ENCODE assay signal across 8 cellular contexts in the genomic region with DNA sequence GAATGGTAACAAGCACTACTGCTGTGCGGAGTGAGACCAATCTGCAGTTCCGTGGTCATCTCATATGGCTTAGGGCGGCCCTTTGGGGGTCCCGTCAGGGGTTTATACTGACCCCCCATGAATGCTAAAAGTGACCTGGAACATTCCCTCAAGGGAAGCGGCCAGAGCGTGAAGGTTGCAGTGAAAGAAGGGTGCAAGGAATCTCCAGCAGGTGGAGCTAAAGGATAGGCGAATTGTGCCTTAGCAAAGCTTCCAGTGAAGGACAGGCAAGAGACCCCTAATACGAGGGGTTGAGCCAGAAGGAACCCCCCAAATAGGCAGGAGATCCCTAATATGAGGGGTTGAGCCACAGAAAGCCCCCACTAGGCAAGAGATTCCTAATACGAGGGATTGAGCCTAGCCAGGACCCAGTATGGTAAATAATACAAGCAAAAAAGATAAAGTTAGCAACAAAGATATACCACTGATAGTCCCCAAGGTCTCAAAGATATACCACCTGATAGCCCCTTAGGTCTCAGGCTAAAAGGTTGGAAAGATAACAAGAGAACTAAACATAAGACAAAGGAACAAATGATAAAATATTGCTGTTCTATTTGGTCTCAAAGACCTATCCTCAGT. TPM values are rescaled to one million over a fixed set of nuclear protein-coding genes. Genes with fewer than 3 reads are reported as not detected.
DNase-seq lines count a peak whose midpoint lies in the region; ATAC-seq and TF ChIP-seq lines count a peak whose summit lies in the region.

No MANE protein-coding gene starts in this region.

- no peak for TF ChIP-seq EP300 in suprapubic skin (IDR thresholded peaks at IDR 0.05)

- ATAC-seq in GM23338, result peak; percentile 68
- ATAC-seq in activated CD8-positive, alpha-beta memory T cell treated with anti-CD3 and anti-CD28 coated beads, Interleukin-2, amount 10 ng/mL, durations not matched to agents 7 days and 5 days, result peak; percentile 61
- peak in 1 of 2 donors; percentile 57 for ATAC-seq in naive thymus-derived CD8-positive, alpha-beta T cell
- ATAC-seq in GM18873 (IDR thresholded peaks at IDR 0.05; ENCODE audit: low FRiP score, unreplicated experiment), result no peak

- H3K9me3 ChIP-seq in suprapubic skin, result no peaks in the 10 kb centered on the region

- peaks cover 73% of the 10 kb centered on the region for H3K36me3 Mint-ChIP-seq in GM23338 (ENCODE audit: low read depth)
- H3K36me3 Mint-ChIP-seq in activated CD8-positive, alpha-beta memory T cell treated with anti-CD3 and anti-CD28 coated beads, Interleukin-2, amount 10 ng/mL, durations not matched to agents 7 days and 5 days, result peaks cover 17% of the 10 kb centered on the region
- H3K36me3 Mint-ChIP-seq in naive thymus-derived CD8-positive, alpha-beta T cell, result no peaks in the 10 kb centered on the region

- TF ChIP-seq CTCF in GM23338 (conservative IDR thresholded peaks at IDR 0.05; ENCODE audit: low read depth in 2 of 2) (peak; percentile 78 to 92), suprapubic skin (IDR thresholded peaks at IDR 0.05) (peak; percentile 65 to 76)

- H3K27me3 Mint-ChIP-seq in GM23338 (ENCODE audit: insufficient read depth, low read depth, poor library complexity), result peaks cover 22% of the 10 kb centered on the region
- H3K27me3 Mint-ChIP-seq in activated CD8-positive, alpha-beta memory T cell treated with anti-CD3 and anti-CD28 coated beads, Interleukin-2, amount 10 ng/mL, durations not matched to agents 7 days and 5 days, result no peaks in the 10 kb centered on the region
- no peaks in the 10 kb centered on the region for H3K27me3 Mint-ChIP-seq in naive thymus-derived CD8-positive, alpha-beta T cell

- peaks cover 28% of the 10 kb centered on the region for H3K36me3 ChIP-seq in GM23338 (ENCODE audit: insufficient read depth)
- no peaks in the 10 kb centered on the region for H3K36me3 ChIP-seq in suprapubic skin

- H3K27me3 ChIP-seq in GM23338 (ENCODE audit: insufficient read depth) (no peaks in the 10 kb centered on the region), suprapubic skin (no peaks in the 10 kb centered on the region)

- 10% methylated on average over 9 of the region's 9 CpGs for WGBS in suprapubic skin

- peaks cover 34% of the 10 kb centered on the region for H3F3A ChIP-seq in GM23338 (replicated peaks; ENCODE audit: low read depth)

- H3K4me1 ChIP-seq in GM23338 (ENCODE audit: insufficient read depth) (peaks cover 39% of the 10 kb centered on the region), suprapubic skin (peaks cover 22% of the 10 kb centered on the region)

- H4K20me1 ChIP-seq in GM23338 (replicated peaks; ENCODE audit: insufficient read depth), result peaks cover 12% of the 10 kb centered on the region

- peaks cover 33% of the 10 kb centered on the region for H3K4me1 Mint-ChIP-seq in GM23338
- peaks cover 17% of the 10 kb centered on the region for H3K4me1 Mint-ChIP-seq in activated CD8-positive, alpha-beta memory T cell treated with anti-CD3 and anti-CD28 coated beads, Interleukin-2, amount 10 ng/mL, durations not matched to agents 7 days and 5 days
- peaks cover 12 to 23% (median 21%) of the 10 kb centered on the region in 4 donors for H3K4me1 Mint-ChIP-seq in naive thymus-derived CD8-positive, alpha-beta T cell

- H3K9me3 Mint-ChIP-seq in GM23338, result peaks cover 42% of the 10 kb centered on the region
- H3K9me3 Mint-ChIP-seq in activated CD8-positive, alpha-beta memory T cell treated with anti-CD3 and anti-CD28 coated beads, Interleukin-2, amount 10 ng/mL, durations not matched to agents 7 days and 5 days (ENCODE audit: low read depth), result no peaks in the 10 kb centered on the region
- H3K9me3 Mint-ChIP-seq in naive thymus-derived CD8-positive, alpha-beta T cell, result no peaks in the 10 kb centered on the region

- no peaks in the 10 kb centered on the region for H3K79me2 ChIP-seq in GM23338 (replicated peaks; ENCODE audit: insufficient read depth)

- no peak overlapping the region for H3K4me2 ChIP-seq in GM23338

- TF ChIP-seq POLR2A in erythroblast (IDR thresholded peaks at IDR 0.05; ENCODE audit: low read length) (no peak), suprapubic skin (IDR thresholded peaks at IDR 0.05) (no peak)

- DNase-seq in Ammon's horn (ENCODE audit: low spot score) (peak; percentile 76), GM23338 (ENCODE audit: low spot score) (peak; percentile 89), NCI-H526 treated with DMSO at 0.1 percent for 48 hours (lab: John Stamatoyannopoulos, UW) (peak; percentile 1), erythroblast (lab: John Stamatoyannopoulos, UW) (peak; percentile 68 to 84), suprapubic skin (ENCODE audit: low spot score in 2 of 2) (no peak)
- DNase-seq in activated CD8-positive, alpha-beta memory T cell treated with anti-CD3 and anti-CD28 coated beads, Interleukin-2, amount 10 ng/mL, durations not matched to agents 7 days and 5 days, result peak; percentile 68
- peak in 9 of 10 donors; percentile 22 to 72 (median 58) for DNase-seq in naive thymus-derived CD8-positive, alpha-beta T cell

- H3K4me3 ChIP-seq in GM23338, result no peak overlapping the region
- H3K4me3 ChIP-seq in suprapubic skin, result no peak overlapping the region

- POLR2A ChIA-PET in naive thymus-derived CD8-positive, alpha-beta T cell (lab: Charles Lee), result interaction anchor here (0.9 kb wide), 2 partner anchors 160 to 240 kb away, joined by 3 to 5 read pairs; no protein-coding TSS in a partner anchor

- CTCF ChIA-PET in activated CD8-positive, alpha-beta memory T cell treated with anti-CD3 and anti-CD28 coated beads, Interleukin-2, amount 10 ng/mL, durations not matched to agents 7 days and 5 days (lab: Charles Lee), result interaction anchor here (0.6 to 5.7 kb wide), 22 partner anchors 8 to 276 kb away, joined by 3 to 54 read pairs (median 4); a partner anchor contains a TSS

- no peak overlapping the region; the same call in 1 of the 2 replicates for H3K27ac Mint-ChIP-seq in GM23338
- no peak overlapping the region for H3K27ac Mint-ChIP-seq in activated CD8-positive, alpha-beta memory T cell treated with anti-CD3 and anti-CD28 coated beads, Interleukin-2, amount 10 ng/mL, durations not matched to agents 7 days and 5 days
- peak overlapping the region in 3 of 10 donors; percentile 59 to 69 (median 68) for H3K27ac Mint-ChIP-seq in naive thymus-derived CD8-positive, alpha-beta T cell

- H3K9me2 ChIP-seq in GM23338 (ENCODE audit: insufficient read depth), result peaks cover 4% of the 10 kb centered on the region; the same call in 1 of the 2 replicates

- H3K27ac ChIP-seq in GM23338 (ENCODE audit: low read depth) (no peak overlapping the region; the same call in 1 of the 2 replicates), suprapubic skin (no peak overlapping the region)

- H3K4me3 Mint-ChIP-seq in GM23338, result no peak overlapping the region
- H3K4me3 Mint-ChIP-seq in activated CD8-positive, alpha-beta memory T cell treated with anti-CD3 and anti-CD28 coated beads, Interleukin-2, amount 10 ng/mL, durations not matched to agents 7 days and 5 days, result no peak overlapping the region
- no peak overlapping the region for H3K4me3 Mint-ChIP-seq in naive thymus-derived CD8-positive, alpha-beta T cell

- H2AFZ ChIP-seq in GM23338, result no peak overlapping the region

TF ChIP-seq in GM23338, 12 proteins besides CTCF, POLR2A, EP300 and RAD21 (continues in another document):
- TF ChIP-seq CREB1 (CRISPR knock-in tag; IDR thresholded peaks at IDR 0.05; ENCODE audit: low read depth), result no peak

RNA-seq across cellular contexts. Expression of a gene that starts 27.5 kb away (rescaled TPM):
- 12.4 and 16.4 TPM in 2 replicates for total RNA-seq in GM23338 (2014; rRNA removed; shearing (Covaris generic))
- polyA plus RNA-seq in GM23338 (2016; fragmentation: Nextera tagmentation; extraction: Ambion mirVana), result 11.2 and 11.7 TPM in 2 replicates
- 10 to 100 TPM; 26.3 to 34.5 TPM for total RNA-seq in activated CD8-positive, alpha-beta memory T cell treated with anti-CD3 and anti-CD28 coated beads, Interleukin-2, amount 10 ng/mL, durations not matched to agents 7 days and 5 days
- total RNA-seq in naive thymus-derived CD8-positive, alpha-beta T cell, result 10 to 100 TPM; 34.3 to 40.4 TPM
- 10 to 100 TPM; 47.7 to 50.3 (median 48.6) TPM for polyA plus RNA-seq in naive thymus-derived CD8-positive, alpha-beta T cell
- 10 to 100 TPM; 16.9 to 27.6 (median 20.6) TPM for total RNA-seq in suprapubic skin

RNA-seq across cellular contexts. Expression of a gene that starts 32.8 kb away (rescaled TPM):
- 106 and 115 TPM in 2 replicates for total RNA-seq in GM23338 (2014; rRNA removed; shearing (Covaris generic))
- 32.1 and 36.3 TPM in 2 replicates for polyA plus RNA-seq in GM23338 (2016; fragmentation: Nextera tagmentation; extraction: Ambion mirVana)
- 10 to 100 TPM; 25.3 to 36.3 TPM for total RNA-seq in activated CD8-positive, alpha-beta memory T cell treated with anti-CD3 and anti-CD28 coated beads, Interleukin-2, amount 10 ng/mL, durations not matched to agents 7 days and 5 days
- 10 to 100 TPM; 37.6 to 39.2 TPM for total RNA-seq in naive thymus-derived CD8-positive, alpha-beta T cell
- 1 to 10 TPM; 4.7 to 9.7 (median 6.6) TPM for polyA plus RNA-seq in naive thymus-derived CD8-positive, alpha-beta T cell
- total RNA-seq in suprapubic skin, result 10 to 100 TPM in 3 of 4 donors, 1 to 10 TPM in 1; 8.7 to 25.2 (median 14.6) TPM

RNA-seq across cellular contexts. Expression of a gene that starts 50.4 kb away (rescaled TPM):
- not detected in 2 replicates for total RNA-seq in GM23338 (2014; rRNA removed; shearing (Covaris generic))
- not detected in 2 replicates for polyA plus RNA-seq in GM23338 (2016; fragmentation: Nextera tagmentation; extraction: Ambion mirVana)
- not detected for total RNA-seq in activated CD8-positive, alpha-beta memory T cell treated with anti-CD3 and anti-CD28 coated beads, Interleukin-2, amount 10 ng/mL, durations not matched to agents 7 days and 5 days
- total RNA-seq in naive thymus-derived CD8-positive, alpha-beta T cell, result not detected
- polyA plus RNA-seq in naive thymus-derived CD8-positive, alpha-beta T cell, result not detected
- not detected for total RNA-seq in suprapubic skin

RNA-seq across cellular contexts. Expression of a gene that starts 59.8 kb away (rescaled TPM):
- total RNA-seq in GM23338 (2014; rRNA removed; shearing (Covaris generic)), result not detected in 2 replicates
- polyA plus RNA-seq in GM23338 (2016; fragmentation: Nextera tagmentation; extraction: Ambion mirVana), result not detected in 2 replicates
- not detected for total RNA-seq in activated CD8-positive, alpha-beta memory T cell treated with anti-CD3 and anti-CD28 coated beads, Interleukin-2, amount 10 ng/mL, durations not matched to agents 7 days and 5 days
- not detected for total RNA-seq in naive thymus-derived CD8-positive, alpha-beta T cell
- not detected for polyA plus RNA-seq in naive thymus-derived CD8-positive, alpha-beta T cell
- not detected for total RNA-seq in suprapubic skin

Comparison
In these comparisons a context has a peak if more than half of its experiments do, and no peak if none do; other contexts are left out.
1. DNase-seq: peak in Ammon's horn (single experiment), GM23338 (single experiment), NCI-H526 treated with DMSO at 0.1 percent for 48 hours (single experiment), activated CD8-positive, alpha-beta memory T cell treated with anti-CD3 and anti-CD28 coated beads, Interleukin-2, amount 10 ng/mL, durations not matched to agents 7 days and 5 days (single experiment), erythroblast (2 of 2) and naive thymus-derived CD8-positive, alpha-beta T cell (9 of 10); none in suprapubic skin (0 of 2).